Comparison of ENCODE assay signal across 19 cellular contexts in genomic region chr1:56170784-56171320, GRCh38.
"Had no signal": no experiment of that assay in that cellular context is flagged by ENCODE, and none has a peak within 500 bp of the region (broad histone marks: within the 10 kb centered on the region; RNA-seq: fewer than 3 reads in every experiment).

No MANE protein-coding gene starts in this region.

- H3K4me3 Mint-ChIP-seq: activated naive CD8-positive, alpha-beta T cell; activated T-helper 17 cell treated with anti-CD3 and anti-CD28 coated beads, Interleukin-2, amount 50 U/mL, for 72 hours; neural crest cell; stimulated activated naive CD8-positive, alpha-beta T cell treated with anti-CD3 and anti-CD28 coated beads, Interleukin-15, Interleukin-2, amounts not matched to agents 100 ng/mL and 50 ng/mL, for 24 hours had no signal

- H3K36me3 Mint-ChIP-seq: activated naive CD8-positive, alpha-beta T cell had no signal

- H3K36me3 ChIP-seq: adrenal gland, esophagus muscularis mucosa, tibial nerve had no signal

- H3K27ac Mint-ChIP-seq: activated naive CD8-positive, alpha-beta T cell; activated T-helper 17 cell treated with anti-CD3 and anti-CD28 coated beads, Interleukin-2, amount 50 U/mL, for 72 hours; stimulated activated naive CD8-positive, alpha-beta T cell treated with anti-CD3 and anti-CD28 coated beads, Interleukin-15, Interleukin-2, amounts not matched to agents 100 ng/mL and 50 ng/mL, for 24 hours had no signal

- H3K9me3 Mint-ChIP-seq: stimulated activated naive CD8-positive, alpha-beta T cell treated with anti-CD3 and anti-CD28 coated beads, Interleukin-15, Interleukin-2, amounts not matched to agents 100 ng/mL and 50 ng/mL, for 24 hours had no signal

- H3K27ac ChIP-seq: adrenal gland, esophagus muscularis mucosa, tibial nerve, VCaP had no signal

- H3K27me3 ChIP-seq: adrenal gland, esophagus muscularis mucosa, tibial nerve had no signal

- H3K9me3 ChIP-seq: adrenal gland, tibial nerve had no signal

- DNase-seq: activated CD4-positive, alpha-beta T cell treated with anti-CD3 and anti-CD28 coated beads for 1 hour; activated naive CD4-positive, alpha-beta T cell; activated T-cell treated with anti-CD3 and anti-CD28 coated beads, Interleukin-2, amount 50 U/mL, for 1 hour; adrenal gland; cerebellar nuclear complex; hypothalamus; stimulated activated CD4-positive, alpha-beta T cell treated with anti-CD3 and anti-CD28 coated beads, Interleukin-12 subunit alpha, Interleukin-12 subunit beta, amount 100 ng/mL, for 4 hours; stimulated activated CD4-positive, alpha-beta T cell treated with anti-CD3 and anti-CD28 coated beads, Interleukin-4, amount 100 ng/mL, for 4 hours; substantia nigra had no signal

- FAIRE-seq: bronchial epithelial cell, urothelium cell line had no signal

- H3K4me1 Mint-ChIP-seq: activated T-helper 17 cell treated with anti-CD3 and anti-CD28 coated beads, Interleukin-2, amount 50 U/mL, for 72 hours had no signal

- ATAC-seq: activated T-helper 17 cell treated with anti-CD3 and anti-CD28 coated beads, Interleukin-2, amount 50 U/mL, for 72 hours had no signal

- H3K4me3 ChIP-seq: adrenal gland, coronary artery, esophagus muscularis mucosa, tibial nerve had no signal

- H3K4me1 ChIP-seq: adrenal gland, tibial nerve had no signal
